ENCODE assay signal across 19 cellular contexts in the genomic region with DNA sequence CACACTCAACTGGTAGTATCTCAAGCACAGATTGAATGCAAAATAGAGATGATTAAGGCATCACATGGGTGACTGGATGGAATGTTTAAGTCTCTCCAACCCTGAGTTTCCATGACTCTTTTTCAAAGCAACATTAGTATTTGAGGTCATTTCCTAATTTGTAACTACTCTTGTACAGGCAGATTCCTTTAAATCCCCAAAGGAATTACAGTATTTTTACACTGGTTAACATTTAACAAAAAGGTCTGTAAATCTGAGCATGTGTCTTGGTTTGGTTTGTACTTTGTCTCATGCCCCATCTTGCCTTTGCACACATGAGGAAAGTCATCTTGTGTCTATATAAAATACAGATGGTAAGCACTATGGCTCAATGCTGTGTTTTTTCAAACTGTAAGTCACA. TPM values are rescaled to one million over a fixed set of nuclear protein-coding genes. Genes with fewer than 3 reads are reported as not detected.
DNase-seq lines count a peak whose midpoint lies in the region; ATAC-seq and TF ChIP-seq lines count a peak whose summit lies in the region.
"Had no signal": no experiment of that assay in that cellular context is flagged by ENCODE, and none has a peak within 500 bp of the region (broad histone marks: within the 10 kb centered on the region; RNA-seq: fewer than 3 reads in every experiment).

No MANE protein-coding gene starts in this region.

- peaks cover 6% of the 10 kb centered on the region for H3K4me1 Mint-ChIP-seq in T-helper 2 cell treated with Interferon-gamma antibody and Interleukin-4, amounts not matched to agents 5 μg/mL and 100 μg/mL, for 36 hours (ENCODE audit: low read depth)

- dilution Hi-C loops in mammary epithelial cell (cut with HindIII; ENCODE audit: low sequenced_read_pairs) = no loop called here

- H3K4me3 Mint-ChIP-seq in T-helper 2 cell treated with Interferon-gamma antibody and Interleukin-4, amounts not matched to agents 5 μg/mL and 100 μg/mL, for 36 hours = no peak overlapping the region
- H3K4me3 Mint-ChIP-seq: activated naive CD8-positive, alpha-beta T cell had no signal

- H4K20me1 ChIP-seq in mammary epithelial cell (ENCODE audit: insufficient read depth, low read length) = no peaks in the 10 kb centered on the region

- no peak overlapping the region for H3K9ac ChIP-seq in mammary epithelial cell (ENCODE audit: insufficient read depth, low read length)

- ATAC-seq in left colon = peak; percentile 94
- ATAC-seq: activated CD4-positive, CD25-positive, alpha-beta regulatory T cell treated with anti-CD3 and anti-CD28 coated beads, Interleukin-2, amount 50 U/mL, for 24 hours had no signal

- no peaks in the 10 kb centered on the region for H3K4me1 ChIP-seq in breast epithelium
- peaks cover 8% of the 10 kb centered on the region for H3K4me1 ChIP-seq in mammary epithelial cell (ENCODE audit: insufficient read depth, low read length)
- peaks cover 0 to 79% (median 35%) of the 10 kb centered on the region in 4 donors for H3K4me1 ChIP-seq in tibial artery

- peaks cover 57% of the 10 kb centered on the region for H3K79me2 ChIP-seq in mammary epithelial cell (ENCODE audit: insufficient read depth, low read length)

- no peak overlapping the region for H3K27ac Mint-ChIP-seq in T-helper 2 cell treated with Interferon-gamma antibody and Interleukin-4, amounts not matched to agents 5 μg/mL and 100 μg/mL, for 36 hours
- H3K27ac Mint-ChIP-seq: activated naive CD8-positive, alpha-beta T cell had no signal

- BruUV-seq in mammary epithelial cell (replicated peaks; lab: Mats Ljungman, UMichigan) = no TSS peak

- no peaks in the 10 kb centered on the region for H3K9me3 Mint-ChIP-seq in T-helper 2 cell treated with Interferon-gamma antibody and Interleukin-4, amounts not matched to agents 5 μg/mL and 100 μg/mL, for 36 hours

- no peaks in the 10 kb centered on the region for H3K27me3 Mint-ChIP-seq in T-helper 2 cell treated with Interferon-gamma antibody and Interleukin-4, amounts not matched to agents 5 μg/mL and 100 μg/mL, for 36 hours (ENCODE audit: low read depth)
- H3K27me3 Mint-ChIP-seq: activated naive CD8-positive, alpha-beta T cell had no signal

- intact Hi-C loops in breast epithelium (cut with DNase I; ENCODE audit: low total_unique reads) = no loop called here
- intact Hi-C loops in mammary epithelial cell (cut with micrococcal nuclease) = no loop called here
- intact Hi-C loops in left colon (cut with DNase I, micrococcal nuclease) = no loop called here
- intact Hi-C loops in tibial artery (cut with DNase I; ENCODE audit: low total_unique reads) = no loop called here

- H3K4me2 ChIP-seq in mammary epithelial cell (ENCODE audit: insufficient read depth, low read depth, low read length) = no peak overlapping the region

- no peaks in the 10 kb centered on the region for H3K36me3 ChIP-seq in breast epithelium
- peaks cover 22% of the 10 kb centered on the region for H3K36me3 ChIP-seq in mammary epithelial cell (ENCODE audit: insufficient read depth, low read length)
- peaks cover 10 to 12% (median 11%) of the 10 kb centered on the region in 3 donors for H3K36me3 ChIP-seq in tibial artery

- no peaks in the 10 kb centered on the region for H3K9me3 ChIP-seq in breast epithelium
- H3K9me3 ChIP-seq in mammary epithelial cell (replicated peaks; ENCODE audit: insufficient read depth, low read length) = no peaks in the 10 kb centered on the region
- no peaks in the 10 kb centered on the region for H3K9me3 ChIP-seq in tibial artery

- H3K36me3 Mint-ChIP-seq in T-helper 2 cell treated with Interferon-gamma antibody and Interleukin-4, amounts not matched to agents 5 μg/mL and 100 μg/mL, for 36 hours (ENCODE audit: low read depth) = peaks cover 21% of the 10 kb centered on the region

- CTCF ChIA-PET in mammary epithelial cell (lab: Charles Lee; ENCODE audit: low non-redundant PET) = no interaction called here

- no peak for DNase-seq in breast epithelium (ENCODE audit: low spot score in 2 of 2)
- DNase-seq in mammary epithelial cell = no peak
- peak; percentile 84 for DNase-seq in dedifferentiated amniotic fluid mesenchymal stem cell (ENCODE audit: extremely low spot score)
- DNase-seq in left colon = no peak
- no peak for DNase-seq in tibial artery
- no peak for DNase-seq in activated T-cell treated with anti-CD3 and anti-CD28 coated beads for 4 hours
- DNase-seq in NCI-H226 = no peak
- no peak for DNase-seq in T-helper 2 cell treated with Interferon-gamma antibody and Interleukin-4, amounts not matched to agents 5 μg/mL and 100 μg/mL, for 36 hours (ENCODE audit: low spot score)
- DNase-seq: 8988T; activated CD8-positive, alpha-beta memory T cell treated with anti-CD3 and anti-CD28 coated beads, Interleukin-2, amount 50 U/mL, for 48 hours; DMS 273 treated with DMSO at 0.1 percent for 48 hours; hypothalamus; NCI-H1694 treated with DMSO at 0.1 percent for 48 hours; NCI-H524 treated with DMSO at 0.1 percent for 48 hours; T-helper 1 cell had no signal

- H3K4me3 ChIP-seq in breast epithelium (no peak overlapping the region), mammary epithelial cell (replicated peaks in 1 of 3; ENCODE audit: insufficient read depth in 1 of 3, low read depth in 2 of 3, low read length in 3 of 3) (no peak overlapping the region), tibial artery (no peak overlapping the region)
- H3K4me3 ChIP-seq: PC-9 had no signal

- H3K27me3 ChIP-seq in breast epithelium = no peaks in the 10 kb centered on the region
- H3K27me3 ChIP-seq in mammary epithelial cell (ENCODE audit: insufficient read depth, low read length) = no peaks in the 10 kb centered on the region
- H3K27me3 ChIP-seq in tibial artery = no peaks in the 10 kb centered on the region

- no peak for TF ChIP-seq POLR2A in breast epithelium (IDR thresholded peaks at IDR 0.05)

- H3K27ac ChIP-seq in breast epithelium (peak overlapping the region; percentile 12 to 65), mammary epithelial cell (ENCODE audit: insufficient read depth, low read depth, low read length) (no peak overlapping the region), tibial artery (peak overlapping the region; percentile 29 to 55)

- TF ChIP-seq CTCF in breast epithelium (IDR thresholded peaks at IDR 0.05) (no peak), mammary epithelial cell (conservative IDR thresholded peaks at IDR 0.05 in 1 of 2, IDR thresholded peaks at IDR 0.05 in 1 of 2; ENCODE audit: extremely low read depth in 1 of 2, insufficient read depth in 1 of 2, low read depth in 1 of 2, low read length in 2 of 2) (no peak), tibial artery (IDR thresholded peaks at IDR 0.05) (no peak)

- H2AFZ ChIP-seq in mammary epithelial cell (ENCODE audit: low read depth, low read length) = no peak overlapping the region
- H2AFZ ChIP-seq: PC-9 had no signal

- in situ Hi-C loops in mammary epithelial cell (cut with MboI; ENCODE audit: low sequenced_read_pairs in 2 of 2) = loop anchor here in 1 of 2 donors (25.0 kb wide), 1 partner anchor 825 kb away; no protein-coding TSS in a partner anchor

RNA-seq across cellular contexts. Expression of a gene that starts 15.1 kb away (rescaled TPM):
- total RNA-seq in breast epithelium = 10 to 100 TPM; 25.3 to 34.1 (median 32.1) TPM
- 10 to 100 TPM; 15.7 to 26.7 TPM for total RNA-seq in mammary epithelial cell
- polyA plus RNA-seq in mammary epithelial cell = 13.3 TPM
- 3.8 TPM for polyA minus RNA-seq in mammary epithelial cell
- total RNA-seq in left colon = 10 to 100 TPM; 18.6 to 20.5 TPM

RNA-seq across cellular contexts. Expression of a gene that starts 45.5 kb away (rescaled TPM):
- total RNA-seq in breast epithelium (10 to 100 TPM in 2 of 3 donors, 1 to 10 TPM in 1; 9.9 to 20.5 (median 15.1) TPM), mammary epithelial cell (10 to 100 TPM in 1 of 2 donors, 1 to 10 TPM in 1; 5.0 to 16.1 TPM), left colon (10 to 100 TPM in 1 of 2 donors, 1 to 10 TPM in 1; 9.9 to 10.8 TPM)
- 14.6 TPM for polyA plus RNA-seq in mammary epithelial cell
- 22.4 TPM for polyA minus RNA-seq in mammary epithelial cell

RNA-seq across cellular contexts. Expression of a gene that starts 57.0 kb away (rescaled TPM):
- 1 to 10 TPM; 3.5 to 9.8 (median 9.4) TPM for total RNA-seq in breast epithelium
- total RNA-seq in mammary epithelial cell = not detected
- polyA plus RNA-seq in mammary epithelial cell = 0.05 TPM
- polyA minus RNA-seq in mammary epithelial cell = not detected
- total RNA-seq in left colon = 1 to 10 TPM in 1 of 2 donors, under 1 TPM in 1; 0.67 to 1.7 TPM
- total RNA-seq: lung microvascular endothelial cell had no signal
